ENCODE assay signal across 22 cellular contexts in genomic region chr1:22326931-22327330, GRCh38.
"Had no signal": no experiment of that assay in that cellular context is flagged by ENCODE, and none has a peak within 500 bp of the region (broad histone marks: within the 10 kb centered on the region; RNA-seq: fewer than 3 reads in every experiment).

No MANE protein-coding gene starts in this region.

- H3K4me1 Mint-ChIP-seq: activated naive CD8-positive, alpha-beta T cell treated with anti-CD3 and anti-CD28 coated beads, Interleukin-2, amount 10 ng/mL, durations not matched to agents 7 days and 5 days; naive B cell; neural crest cell had no signal

- H3K4me3 ChIP-seq: heart left ventricle, lower lobe of right lung, prostate gland, tibial artery, uterus had no signal

- H3K36me3 ChIP-seq: heart left ventricle, lower lobe of right lung, prostate gland, tibial artery, uterus had no signal

- H3K9me3 ChIP-seq: heart left ventricle, lower lobe of right lung, prostate gland, uterus had no signal

- H3K27me3 ChIP-seq: uterus had no signal

- DNase-seq: activated CD4-positive, alpha-beta T cell treated with anti-CD3 and anti-CD28 coated beads for 1 hour; activated CD4-positive, alpha-beta T cell treated with anti-CD3 and anti-CD28 coated beads, Interleukin-2, amount 50 U/mL, for 1 hour; activated effector memory CD4-positive, alpha-beta T cell treated with Interleukin-2 at 50 U/mL for 16 hours; activated naive CD4-positive, alpha-beta T cell treated with anti-CD3 and anti-CD28 coated beads for 36 hours; activated naive CD8-positive, alpha-beta T cell treated with anti-CD3 and anti-CD28 coated beads, Interleukin-2, amount 10 ng/mL, durations not matched to agents 7 days and 5 days; activated T-cell treated with anti-CD3 and anti-CD28 coated beads, Interleukin-2, amount 50 U/mL, for 48 hours; amniotic stem cell; cerebellar nuclear complex; cortex of kidney; heart left ventricle; lower lobe of right lung; mesendoderm; naive B cell; stimulated activated CD4-positive, alpha-beta T cell treated with anti-CD3 and anti-CD28 coated beads, Interleukin-4, amount 100 ng/mL, for 4 hours; T1000 had no signal

- H3K27ac Mint-ChIP-seq: activated naive CD4-positive, alpha-beta T cell treated with anti-CD3 and anti-CD28 coated beads for 36 hours; activated naive CD8-positive, alpha-beta T cell treated with anti-CD3 and anti-CD28 coated beads, Interleukin-2, amount 10 ng/mL, durations not matched to agents 7 days and 5 days; T-helper 1 cell treated with Interleukin-12 subunit alpha and Interleukin-12 subunit beta and Interleukin-4 antibody, amounts not matched to agents 30 μg/mL and 1 μg/mL, for 36 hours had no signal

- H3K36me3 Mint-ChIP-seq: activated naive CD8-positive, alpha-beta T cell treated with anti-CD3 and anti-CD28 coated beads, Interleukin-2, amount 10 ng/mL, durations not matched to agents 7 days and 5 days; naive B cell had no signal

- H3K9me3 Mint-ChIP-seq: activated naive CD4-positive, alpha-beta T cell treated with anti-CD3 and anti-CD28 coated beads for 36 hours; activated naive CD8-positive, alpha-beta T cell treated with anti-CD3 and anti-CD28 coated beads, Interleukin-2, amount 10 ng/mL, durations not matched to agents 7 days and 5 days; naive B cell; neural crest cell; stimulated activated naive CD8-positive, alpha-beta T cell treated with anti-CD3 and anti-CD28 coated beads, Interleukin-15, Interleukin-2, amounts not matched to agents 100 ng/mL and 50 ng/mL, for 24 hours; T-helper 1 cell treated with Interleukin-12 subunit alpha and Interleukin-12 subunit beta and Interleukin-4 antibody, amounts not matched to agents 30 μg/mL and 1 μg/mL, for 36 hours had no signal

- H3K4me3 Mint-ChIP-seq: activated naive CD4-positive, alpha-beta T cell treated with anti-CD3 and anti-CD28 coated beads for 36 hours; activated naive CD8-positive, alpha-beta T cell treated with anti-CD3 and anti-CD28 coated beads, Interleukin-2, amount 10 ng/mL, durations not matched to agents 7 days and 5 days; neural crest cell; stimulated activated naive CD8-positive, alpha-beta T cell treated with anti-CD3 and anti-CD28 coated beads, Interleukin-15, Interleukin-2, amounts not matched to agents 100 ng/mL and 50 ng/mL, for 24 hours; T-helper 1 cell treated with Interleukin-12 subunit alpha and Interleukin-12 subunit beta and Interleukin-4 antibody, amounts not matched to agents 30 μg/mL and 1 μg/mL, for 36 hours had no signal

- H3K4me1 ChIP-seq: heart left ventricle, lower lobe of right lung, prostate gland, tibial artery, uterus had no signal

- ATAC-seq: heart left ventricle, lower lobe of right lung had no signal

- H3K27ac ChIP-seq: epithelial cell of prostate, heart left ventricle, lower lobe of right lung, prostate gland, tibial artery, uterus had no signal

- H3K27me3 Mint-ChIP-seq: stimulated activated naive CD8-positive, alpha-beta T cell treated with anti-CD3 and anti-CD28 coated beads, Interleukin-15, Interleukin-2, amounts not matched to agents 100 ng/mL and 50 ng/mL, for 24 hours had no signal
